1 cellular context compared by ENCODE assay signal in genomic region chr12:77601069-77601468, GRCh38.
TF ChIP-seq lines count a peak whose summit lies in the region.

No MANE protein-coding gene starts in this region.

TF ChIP-seq in GM12878, 131 proteins besides CTCF, POLR2A, EP300 and RAD21 (continued from another document):
- TF ChIP-seq IRF3 (IDR thresholded peaks at IDR 0.05) (no peak), HDAC6 (IDR thresholded peaks at IDR 0.05; ENCODE audit: unreplicated experiment) (no peak)
